ENCODE assay signal across 10 cellular contexts in genomic region chrX:40922307-40922706, GRCh38.
A peak's percentile ranks its signal among the peaks of the same experiment; 100 is the strongest.
DNase-seq lines count a peak whose midpoint lies in the region; ATAC-seq and TF ChIP-seq lines count a peak whose summit lies in the region.
"Had no signal": no experiment of that assay in that cellular context is flagged by ENCODE, and none has a peak within 500 bp of the region (broad histone marks: within the 10 kb centered on the region; RNA-seq: fewer than 3 reads in every experiment).

No MANE protein-coding gene starts in this region.

- H2AFZ ChIP-seq in MM.1S (ENCODE audit: low read length) = no peak overlapping the region
- H2AFZ ChIP-seq in mammary epithelial cell (ENCODE audit: low read depth, low read length) = no peak overlapping the region

- intact Hi-C loops in mammary epithelial cell (cut with micrococcal nuclease) = loop anchor here (1.0 to 5.0 kb wide), 6 partner anchors 44 to 378 kb away; partner anchors contain the start of gene MED14

- no peak overlapping the region for H3K4me2 ChIP-seq in MM.1S (ENCODE audit: low read depth, low read length)
- H3K4me2 ChIP-seq in mammary epithelial cell (ENCODE audit: insufficient read depth, low read depth, low read length) = no peak overlapping the region

- H3F3A ChIP-seq in MM.1S (ENCODE audit: insufficient read depth, low read length) = no peaks in the 10 kb centered on the region

- in situ Hi-C loops in mammary epithelial cell (cut with MboI; ENCODE audit: low sequenced_read_pairs in 2 of 2) = no loop called here

- BruUV-seq in mammary epithelial cell (replicated peaks; lab: Mats Ljungman, UMichigan) = no TSS peak

- no peaks in the 10 kb centered on the region for H4K20me1 ChIP-seq in MM.1S (ENCODE audit: insufficient read depth, low read length)
- no peaks in the 10 kb centered on the region for H4K20me1 ChIP-seq in mammary epithelial cell (ENCODE audit: insufficient read depth, low read length)

- dilution Hi-C loops in mammary epithelial cell (cut with HindIII; ENCODE audit: low sequenced_read_pairs) = no loop called here

- ATAC-seq in HG02798 (IDR thresholded peaks at IDR 0.05; ENCODE audit: poor library complexity, unreplicated experiment) (no peak), HG02852 (IDR thresholded peaks at IDR 0.05; ENCODE audit: unreplicated experiment) (no peak), HG02763 (IDR thresholded peaks at IDR 0.05; ENCODE audit: unreplicated experiment) (no peak)

- WGBS in mammary epithelial cell (ENCODE audit: low coverage, missing lambda C conversion rate) = 31% methylated on average over 7 of the region's 7 CpGs

- H3K4me1 ChIP-seq in MM.1S (ENCODE audit: low read length) (no peaks in the 10 kb centered on the region), mammary epithelial cell (ENCODE audit: insufficient read depth, low read length) (no peaks in the 10 kb centered on the region)

- H3K27me3 ChIP-seq in MM.1S (replicated peaks; ENCODE audit: insufficient read depth, low read length) (no peaks in the 10 kb centered on the region), mammary epithelial cell (ENCODE audit: insufficient read depth, low read length) (no peaks in the 10 kb centered on the region)

- CTCF ChIA-PET in mammary epithelial cell (lab: Charles Lee; ENCODE audit: low non-redundant PET) = interaction anchor here (0.6 kb wide), 1 partner anchor 149 kb away, joined by 5 read pairs; no protein-coding TSS in a partner anchor

- H3K79me2 ChIP-seq in MM.1S (ENCODE audit: low read length) = no peaks in the 10 kb centered on the region
- no peaks in the 10 kb centered on the region for H3K79me2 ChIP-seq in mammary epithelial cell (ENCODE audit: insufficient read depth, low read length)

- H3K9me2 ChIP-seq in MM.1S (replicated peaks; ENCODE audit: insufficient read depth, low read length) = no peaks in the 10 kb centered on the region

- H3K27ac ChIP-seq in MM.1S (ENCODE audit: low read length) = no peak overlapping the region
- no peak overlapping the region for H3K27ac ChIP-seq in mammary epithelial cell (ENCODE audit: insufficient read depth, low read depth, low read length)

- H3K9ac ChIP-seq in MM.1S (ENCODE audit: low read length) (no peak overlapping the region), mammary epithelial cell (ENCODE audit: insufficient read depth, low read length) (no peak overlapping the region)

- DNase-seq in GM12865 (ENCODE audit: low read depth) (peak; percentile 57), MM.1S (peak; percentile 55), mammary epithelial cell (peak; percentile 55), non-pigmented ciliary epithelial cell (ENCODE audit: low read depth) (peak; percentile 65), ureter (ENCODE audit: low spot score) (no peak)
- DNase-seq: activated T-cell treated with anti-CD3 and anti-CD28 coated beads for 4 hours, hippocampal formation had no signal

- H3K9me3 ChIP-seq in MM.1S (replicated peaks; ENCODE audit: insufficient read depth, low read length) = no peaks in the 10 kb centered on the region
- H3K9me3 ChIP-seq in mammary epithelial cell (replicated peaks; ENCODE audit: insufficient read depth, low read length) = no peaks in the 10 kb centered on the region

- no peaks in the 10 kb centered on the region for H3K36me3 ChIP-seq in MM.1S (replicated peaks; ENCODE audit: insufficient read depth, low read length)
- H3K36me3 ChIP-seq in mammary epithelial cell (ENCODE audit: insufficient read depth, low read length) = no peaks in the 10 kb centered on the region

- H3K4me3 ChIP-seq in GM12865 (ENCODE audit: low read depth, low read length) (no peak overlapping the region), MM.1S (ENCODE audit: low read length) (no peak overlapping the region), mammary epithelial cell (replicated peaks in 1 of 3; ENCODE audit: insufficient read depth in 1 of 3, low read depth in 2 of 3, low read length in 3 of 3) (no peak overlapping the region)

- TF ChIP-seq CTCF in GM12865 (IDR thresholded peaks at IDR 0.05; ENCODE audit: insufficient read depth, low read depth, low read length, missing control alignments) (peak; percentile 24), MM.1S (IDR thresholded peaks at IDR 0.05; ENCODE audit: low read length) (peak; percentile 37), mammary epithelial cell (conservative IDR thresholded peaks at IDR 0.05 in 1 of 2, IDR thresholded peaks at IDR 0.05 in 1 of 2; ENCODE audit: extremely low read depth in 1 of 2, insufficient read depth in 1 of 2, low read depth in 1 of 2, low read length in 2 of 2) (peak; percentile 39 to 56)
